In genomic region chr4:140861359-140862181, GRCh38 we compare ENCODE assay signal across 8 cellular contexts.
DNase-seq lines count a peak whose midpoint lies in the region; ATAC-seq, FAIRE-seq and TF ChIP-seq lines count a peak whose summit lies in the region.

No MANE protein-coding gene starts in this region.

- peak; percentile 71 for DNase-seq in GM04504 (ENCODE audit: low read depth)
- peak; percentile 59 for DNase-seq in NCI-H2107 (lab: John Stamatoyannopoulos, UW)
- DNase-seq in endothelial cell of umbilical vein (ENCODE audit: low read depth, low spot score): peak; percentile 79
- DNase-seq in mesendoderm: peak; percentile 81
- peak; percentile 95 for DNase-seq in superior temporal gyrus (ENCODE audit: extremely low spot score)

- TF ChIP-seq CTCF in 22Rv1 (IDR thresholded peaks at IDR 0.05): peak; percentile 86
- TF ChIP-seq CTCF in WI38 (IDR thresholded peaks at IDR 0.05; ENCODE audit: low read depth, low read length): peak; percentile 50
- TF ChIP-seq CTCF in endothelial cell of umbilical vein (IDR thresholded peaks at IDR 0.05; ENCODE audit: extremely low read depth in 1 of 2, insufficient read depth in 1 of 2, low read depth in 1 of 2, low read length in 2 of 2): peak; percentile 54 to 65

- no peak overlapping the region for H4K5ac ChIP-seq in mesendoderm (ENCODE audit: low read length)

- TF ChIP-seq POLR2A in endothelial cell of umbilical vein (IDR thresholded peaks at IDR 0.05; ENCODE audit: low read depth, low read length): no peak

- H2AFZ ChIP-seq in endothelial cell of umbilical vein (ENCODE audit: low read depth, low read length): no peak overlapping the region

- H2BK120ac ChIP-seq in mesendoderm (ENCODE audit: low read depth, low read length): no peak overlapping the region

- no peak overlapping the region for H3K4ac ChIP-seq in mesendoderm (ENCODE audit: low read depth, low read length)

- no peaks in the 10 kb centered on the region for H3K9me3 ChIP-seq in endothelial cell of umbilical vein (replicated peaks; ENCODE audit: control insufficient read depth, insufficient read depth, low read length)

- H3K79me1 ChIP-seq in mesendoderm (ENCODE audit: low read length): no peaks in the 10 kb centered on the region

- H3K27ac ChIP-seq in 22Rv1: no peak overlapping the region
- H3K27ac ChIP-seq in endothelial cell of umbilical vein (ENCODE audit: insufficient read depth, low read depth, low read length): no peak overlapping the region
- no peak overlapping the region for H3K27ac ChIP-seq in mesendoderm (ENCODE audit: low read depth, low read length)

- intact Hi-C loops in endothelial cell of umbilical vein (cut with micrococcal nuclease): loop anchor here (1.0 kb wide), 2 partner anchors 23 to 272 kb away; partner anchors contain the start of gene RNF150

- no peak overlapping the region for H2BK5ac ChIP-seq in mesendoderm (ENCODE audit: low read length)

- CTCF ChIA-PET in endothelial cell of umbilical vein (lab: Charles Lee): interaction anchor here (1.0 to 5.5 kb wide), 3 partner anchors 22 to 252 kb away, joined by 3 to 72 read pairs (median 6); no protein-coding TSS in a partner anchor

- POLR2A ChIA-PET in endothelial cell of umbilical vein (lab: Charles Lee): no interaction called here

- H3K4me3 ChIP-seq in WI38 (ENCODE audit: low read depth, low read length) (no peak overlapping the region), endothelial cell of umbilical vein (replicated peaks in 1 of 3; ENCODE audit: insufficient read depth in 1 of 3, low read depth in 1 of 3, low read length in 3 of 3) (no peak overlapping the region), mesendoderm (ENCODE audit: low read length) (no peak overlapping the region)

- no peak overlapping the region for H2AK5ac ChIP-seq in mesendoderm (ENCODE audit: low read length)

- no peak overlapping the region for H4K8ac ChIP-seq in mesendoderm (ENCODE audit: low read depth, low read length)

- WGBS in mesendoderm (ENCODE audit: extremely low coverage, insufficient coverage, low lambda C conversion rate): no CpG with 5 or more reads among the region's 7 CpGs

- no peaks in the 10 kb centered on the region for H4K20me1 ChIP-seq in endothelial cell of umbilical vein (replicated peaks; ENCODE audit: control insufficient read depth, extremely low read depth, insufficient read depth, low read length)

- H3K9ac ChIP-seq in endothelial cell of umbilical vein (replicated peaks; ENCODE audit: extremely low read depth, insufficient read depth, low read length) (no peak overlapping the region), mesendoderm (ENCODE audit: low read length) (no peak overlapping the region)

- H3K23ac ChIP-seq in mesendoderm (ENCODE audit: low read length): no peak overlapping the region

- no TSS peak for BruUV-seq in endothelial cell of umbilical vein (replicated peaks; lab: Mats Ljungman, UMichigan)

- no peak overlapping the region for H3K56ac ChIP-seq in mesendoderm (ENCODE audit: low read length)

- H3K79me2 ChIP-seq in endothelial cell of umbilical vein (ENCODE audit: control insufficient read depth, insufficient read depth, low read length) (no peaks in the 10 kb centered on the region), mesendoderm (ENCODE audit: control insufficient read depth, insufficient read depth, low read length) (no peaks in the 10 kb centered on the region)

- H3K27me3 ChIP-seq in endothelial cell of umbilical vein (ENCODE audit: control insufficient read depth in 2 of 2, insufficient read depth in 2 of 2, low read length in 2 of 2) (peaks cover 8 to 22% of the 10 kb centered on the region in 2 experiments), mesendoderm (ENCODE audit: insufficient read depth, low read length, poor library complexity) (no peaks in the 10 kb centered on the region)

- H3K9me1 ChIP-seq in endothelial cell of umbilical vein (replicated peaks; ENCODE audit: control insufficient read depth, extremely low read depth, insufficient read depth, low read length): no peaks in the 10 kb centered on the region

- no peak overlapping the region for H3K18ac ChIP-seq in mesendoderm (ENCODE audit: low read length)

- no peaks in the 10 kb centered on the region for H3K36me3 ChIP-seq in endothelial cell of umbilical vein (ENCODE audit: control insufficient read depth in 2 of 2, extremely low read depth in 1 of 2, insufficient read depth in 2 of 2, low read length in 2 of 2)
- no peaks in the 10 kb centered on the region for H3K36me3 ChIP-seq in mesendoderm (ENCODE audit: control insufficient read depth, insufficient read depth, low read length)

- ATAC-seq in HG02973 (IDR thresholded peaks at IDR 0.05; ENCODE audit: unreplicated experiment): peak; percentile 54

- H3K4me2 ChIP-seq in endothelial cell of umbilical vein (ENCODE audit: insufficient read depth, low read length): no peak overlapping the region
- H3K4me2 ChIP-seq in mesendoderm (ENCODE audit: low read length): no peak overlapping the region

- dilution Hi-C loops in endothelial cell of umbilical vein (cut with MboI; ENCODE audit: extremely low pct_ligation_motif_present, low sequenced_read_pairs): no loop called here

- H3K4me1 ChIP-seq in endothelial cell of umbilical vein (ENCODE audit: control insufficient read depth, extremely low read depth, insufficient read depth, low read length) (no peaks in the 10 kb centered on the region), mesendoderm (ENCODE audit: control insufficient read depth, low read depth, low read length) (peaks cover 9% of the 10 kb centered on the region)

- no peak overlapping the region for H2BK15ac ChIP-seq in mesendoderm (replicated peaks; ENCODE audit: low read depth)

- FAIRE-seq in endothelial cell of umbilical vein (lab: Jason Lieb, UNC): peak; percentile 75

TF ChIP-seq in endothelial cell of umbilical vein, 7 proteins besides CTCF, POLR2A, EP300 and RAD21:
- TF ChIP-seq MAX (IDR thresholded peaks at IDR 0.05; ENCODE audit: insufficient read depth, insufficient read length) (no peak), GATA2 (IDR thresholded peaks at IDR 0.05; ENCODE audit: insufficient read depth, insufficient read length, low read depth, low read length) (no peak), EZH2 (IDR thresholded peaks at IDR 0.05; ENCODE audit: borderline replicate concordance, low read depth, low read length, severe bottlenecking) (no peak), MYC (IDR thresholded peaks at IDR 0.05; ENCODE audit: low read depth, low read length) (no peak)
